ENCODE assay signal across 23 cellular contexts in genomic region chr11:78595431-78596130, GRCh38. TPM values are rescaled to one million over a fixed set of nuclear protein-coding genes. Genes with fewer than 3 reads are reported as not detected.
DNase-seq lines count a peak whose midpoint lies in the region; ATAC-seq and TF ChIP-seq lines count a peak whose summit lies in the region.
"Had no signal": no experiment of that assay in that cellular context is flagged by ENCODE, and none has a peak within 500 bp of the region (broad histone marks: within the 10 kb centered on the region; RNA-seq: fewer than 3 reads in every experiment).

No MANE protein-coding gene starts in this region.

- DNase-seq in DMS 273 (lab: John Stamatoyannopoulos, UW; ENCODE audit: unreplicated experiment) (peak; percentile 3), DMS 273 treated with DMSO at 0.1 percent for 48 hours (lab: John Stamatoyannopoulos, UW) (no peak), SK-N-MC (ENCODE audit: low read depth, low spot score) (no peak), left kidney (ENCODE audit: low read depth, low spot score) (peak; percentile 93), uterus (peak; percentile 34 to 53), SW 1271 (lab: John Stamatoyannopoulos, UW) (no peak)
- DNase-seq: activated CD4-positive, CD25-positive, alpha-beta regulatory T cell treated with anti-CD3 and anti-CD28 coated beads, Interleukin-2, amount 50 U/mL, for 72 hours; activated CD8-positive, alpha-beta memory T cell treated with anti-CD3 and anti-CD28 coated beads, Interleukin-2, amount 10 ng/mL, durations not matched to agents 7 days and 5 days; caudate nucleus; effector CD8-positive, alpha-beta T cell; hypothalamus; MM.1S; NCI-H1694 treated with DMSO at 0.1 percent for 48 hours; NCI-H510A treated with DMSO at 0.1 percent for 48 hours; SHP77 treated with DMSO at 0.1 percent for 48 hours; stimulated activated CD4-positive, alpha-beta T cell treated with anti-CD3 and anti-CD28 coated beads, Interleukin-4, amount 100 ng/mL, for 4 hours; stimulated activated CD8-positive, alpha-beta memory T cell treated with anti-CD3 and anti-CD28 coated beads, Interleukin-4, amount 100 ng/mL, for 48 hours; testis had no signal

- H3K4me3 ChIP-seq in SK-N-MC (peak overlapping the region; percentile 34), uterus (no peak overlapping the region)
- H3K4me3 ChIP-seq: skin epidermis, testis had no signal

- TF ChIP-seq CTCF in uterus (IDR thresholded peaks at IDR 0.05), result no peak

- no peak overlapping the region for H3K9ac ChIP-seq in SK-N-MC (ENCODE audit: insufficient read length)

- H3K27ac ChIP-seq in SK-N-MC (peak overlapping the region; percentile 60), uterus (peak overlapping the region; percentile 7 to 69)
- H3K27ac ChIP-seq: 22Rv1, testis had no signal

- H3K4me1 ChIP-seq in uterus, result no peaks in the 10 kb centered on the region
- H3K4me1 ChIP-seq: testis had no signal

- ATAC-seq in GM18520 (IDR thresholded peaks at IDR 0.05; ENCODE audit: unreplicated experiment) (no peak), HG03457 (IDR thresholded peaks at IDR 0.05; ENCODE audit: unreplicated experiment) (no peak)
- ATAC-seq: activated CD8-positive, alpha-beta memory T cell treated with anti-CD3 and anti-CD28 coated beads, Interleukin-2, amount 10 ng/mL, durations not matched to agents 7 days and 5 days; HepG2 had no signal

- H3K27me3 ChIP-seq in uterus, result no peaks in the 10 kb centered on the region
- H3K27me3 ChIP-seq: testis had no signal

- TF ChIP-seq POLR2A in uterus (IDR thresholded peaks at IDR 0.05), result no peak

- H3K9me3 ChIP-seq in SK-N-MC (ENCODE audit: low read depth, low read length), result no peaks in the 10 kb centered on the region
- H3K9me3 ChIP-seq in uterus, result no peaks in the 10 kb centered on the region
- H3K9me3 ChIP-seq: testis had no signal

- intact Hi-C loops in uterus (cut with DNase I; ENCODE audit: low total_unique reads), result no loop called here

- H3K36me3 ChIP-seq in SK-N-MC (ENCODE audit: insufficient read depth, low read length) (no peaks in the 10 kb centered on the region), uterus (no peaks in the 10 kb centered on the region)

RNA-seq across cellular contexts. Expression of gene NARS2, which starts 20.9 kb away (rescaled TPM):
- 10 to 100 TPM in 3 of 4 donors, 1 to 10 TPM in 1; 9.2 to 39.9 (median 19.6) TPM for total RNA-seq in uterus

Comparison
In these comparisons a context has a peak if more than half of its experiments do, and no peak if none do; other contexts are left out.
1. DNase-seq: peak in DMS 273 (single experiment), left kidney (single experiment) and uterus (2 of 2); none in DMS 273 treated with DMSO at 0.1 percent for 48 hours (single experiment), SK-N-MC (single experiment) and SW 1271 (0 of 2).